In the genomic region with DNA sequence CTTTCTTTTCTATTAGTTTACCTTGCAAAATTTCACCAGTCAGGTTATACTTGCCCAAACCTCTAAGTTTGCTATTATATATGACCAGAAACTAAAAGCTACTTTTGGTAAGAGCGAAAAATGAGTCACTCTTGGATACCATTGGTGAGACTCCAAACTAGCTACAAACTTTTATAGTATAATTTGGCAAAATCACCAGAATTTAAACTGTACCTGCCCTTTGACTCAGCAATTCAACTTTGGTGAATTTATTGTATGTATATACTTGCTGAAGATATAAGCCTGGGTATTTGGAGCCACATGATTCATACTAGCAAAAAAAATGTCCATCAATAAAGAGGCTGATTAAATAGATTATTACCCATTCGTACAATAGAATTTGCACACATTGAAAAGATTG, we compare ENCODE assay signal across 8 cellular contexts.
"Had no signal": no experiment of that assay in that cellular context is flagged by ENCODE, and none has a peak within 500 bp of the region (broad histone marks: within the 10 kb centered on the region; RNA-seq: fewer than 3 reads in every experiment).

No MANE protein-coding gene starts in this region.

- ATAC-seq: GM12878 had no signal

- H3K4me3 ChIP-seq: GM12878 had no signal

- DNase-seq: GDM1, GF-D8 had no signal

- FAIRE-seq: G401.6, GM12878, GM12891, GM12892, GM18507, GM19239 had no signal
